Comparison of ENCODE assay signal across 8 cellular contexts in genomic region chr2:68831688-68832087, GRCh38. TPM values are rescaled to one million over a fixed set of nuclear protein-coding genes. Genes with fewer than 3 reads are reported as not detected.
DNase-seq lines count a peak whose midpoint lies in the region; ATAC-seq and TF ChIP-seq lines count a peak whose summit lies in the region.

No MANE protein-coding gene starts in this region.

- H3K36me3 ChIP-seq in BLaER1 treated with 17β-estradiol and CSF1 and Interleukin-3, amounts not matched to agents 10 nM and 100 nM, result peaks cover 2 to 17% (median 11%) of the 10 kb centered on the region in 11 experiments; a peak in 19 of 22 replicates

- H3K4me3 Mint-ChIP-seq in osteocyte (ENCODE audit: unreplicated experiment), result no peak overlapping the region

- no peaks in the 10 kb centered on the region for H3K27me3 ChIP-seq in BLaER1 treated with 17β-estradiol and CSF1 and Interleukin-3, amounts not matched to agents 10 nM and 100 nM

- no peaks in the 10 kb centered on the region for H3K9me3 ChIP-seq in BLaER1 treated with 17β-estradiol and CSF1 and Interleukin-3, amounts not matched to agents 10 nM and 100 nM (replicated peaks in 1 of 11)

- ATAC-seq in GM21576 (IDR thresholded peaks at IDR 0.05; ENCODE audit: unreplicated experiment), result no peak

- H3K27ac ChIP-seq in BLaER1 treated with 17β-estradiol and CSF1 and Interleukin-3, amounts not matched to agents 10 nM and 100 nM, result peak overlapping the region; percentile 90 to 98 (median 94)
- peak overlapping the region; percentile 92 to 93 for H3K27ac ChIP-seq in coronary artery

- no peaks in the 10 kb centered on the region for H3K27me3 Mint-ChIP-seq in osteocyte (ENCODE audit: unreplicated experiment)

- H3K9ac ChIP-seq in BLaER1 treated with 17β-estradiol and CSF1 and Interleukin-3, amounts not matched to agents 10 nM and 100 nM, result peak overlapping the region; percentile 75 to 90 (median 81)

- no peak for TF ChIP-seq CTCF in coronary artery (IDR thresholded peaks at IDR 0.05)
- TF ChIP-seq CTCF in osteocyte (IDR thresholded peaks at IDR 0.05), result no peak

- peak overlapping the region; percentile 79 to 94 (median 85) for H3K4me2 ChIP-seq in BLaER1 treated with 17β-estradiol and CSF1 and Interleukin-3, amounts not matched to agents 10 nM and 100 nM

- H3K4me1 Mint-ChIP-seq in osteocyte (ENCODE audit: unreplicated experiment), result peaks cover 35% of the 10 kb centered on the region

- DNase-seq in NCI-H226 (peak; percentile 47), coronary artery (ENCODE audit: low spot score) (no peak), osteocyte (ENCODE audit: extremely low spot score, unreplicated experiment) (no peak), DMS 273 (lab: John Stamatoyannopoulos, UW; ENCODE audit: unreplicated experiment) (no peak), NK-92 (lab: John Stamatoyannopoulos, UW; ENCODE audit: unreplicated experiment) (no peak), SKM-1 (lab: John Stamatoyannopoulos, UW; ENCODE audit: unreplicated experiment) (no peak)

- no peaks in the 10 kb centered on the region for H4K20me1 ChIP-seq in BLaER1 treated with 17β-estradiol and CSF1 and Interleukin-3, amounts not matched to agents 10 nM and 100 nM

- H3K27ac Mint-ChIP-seq in osteocyte (ENCODE audit: unreplicated experiment), result peak overlapping the region; percentile 73

- no peaks in the 10 kb centered on the region for H3K36me3 Mint-ChIP-seq in osteocyte (ENCODE audit: unreplicated experiment)

- peaks cover 95 to 99% (median 97%) of the 10 kb centered on the region in 10 experiments for H3K4me1 ChIP-seq in BLaER1 treated with 17β-estradiol and CSF1 and Interleukin-3, amounts not matched to agents 10 nM and 100 nM

- no peaks in the 10 kb centered on the region for H3K9me3 Mint-ChIP-seq in osteocyte (ENCODE audit: unreplicated experiment)

- peak overlapping the region in 4 of 10 experiments; percentile 6 to 43 (median 24); a peak in 3 of 20 replicates for H3K4me3 ChIP-seq in BLaER1 treated with 17β-estradiol and CSF1 and Interleukin-3, amounts not matched to agents 10 nM and 100 nM
- H3K4me3 ChIP-seq in coronary artery, result peak overlapping the region; percentile 21

RNA-seq across cellular contexts. Expression of gene BMP10, which starts 39.5 kb away (rescaled TPM):
- not detected in 2 replicates for total RNA-seq in osteocyte
